Comparison of ENCODE assay signal across 19 cellular contexts in genomic region chr6:4612636-4613171, GRCh38.
A peak's percentile ranks its signal among the peaks of the same experiment; 100 is the strongest.
DNase-seq lines count a peak whose midpoint lies in the region; ATAC-seq and TF ChIP-seq lines count a peak whose summit lies in the region.
"Had no signal": no experiment of that assay in that cellular context is flagged by ENCODE, and none has a peak within 500 bp of the region (broad histone marks: within the 10 kb centered on the region; RNA-seq: fewer than 3 reads in every experiment).

No MANE protein-coding gene starts in this region.

- H3K36me3 Mint-ChIP-seq in HFFc6 (ENCODE audit: low read depth) (peaks cover 5% of the 10 kb centered on the region), nephron (ENCODE audit: low read depth) (no peaks in the 10 kb centered on the region)
- H3K36me3 Mint-ChIP-seq in stimulated activated memory B cell treated with anti-CD40 and anti-IgM and Interleukin-4, amounts not matched to agents 10 μg/mL and 1 μg/mL and 100 μg/mL, for 72 hours: no peaks in the 10 kb centered on the region
- no peaks in the 10 kb centered on the region for H3K36me3 Mint-ChIP-seq in activated T-cell treated with anti-CD3 and anti-CD28 coated beads, Interleukin-2, amount 50 U/mL, for 4 hours (ENCODE audit: insufficient read depth)
- H3K36me3 Mint-ChIP-seq: activated naive CD8-positive, alpha-beta T cell; CD14-positive monocyte had no signal

- H3K27ac ChIP-seq in uterus: peak overlapping the region; percentile 69 to 85
- H3K27ac ChIP-seq: parathyroid adenoma, SJCRH30 had no signal

- H3K9me3 Mint-ChIP-seq in HFFc6 (no peaks in the 10 kb centered on the region), nephron (peaks cover 2% of the 10 kb centered on the region)
- H3K9me3 Mint-ChIP-seq in stimulated activated memory B cell treated with anti-CD40 and anti-IgM and Interleukin-4, amounts not matched to agents 10 μg/mL and 1 μg/mL and 100 μg/mL, for 72 hours: peaks cover 6% of the 10 kb centered on the region
- no peaks in the 10 kb centered on the region for H3K9me3 Mint-ChIP-seq in activated T-cell treated with anti-CD3 and anti-CD28 coated beads, Interleukin-2, amount 50 U/mL, for 4 hours
- H3K9me3 Mint-ChIP-seq: activated CD4-positive, alpha-beta T cell treated with anti-CD3 and anti-CD28 coated beads, Interleukin-2, amount 10 ng/mL, durations not matched to agents 7 days and 5 days; central memory CD8-positive, alpha-beta T cell had no signal

- H3K27ac Mint-ChIP-seq in HFFc6 (peak overlapping the region; percentile 22; the same call in 1 of the 2 replicates), nephron (peak overlapping the region in 2 of 3 experiments; percentile 61 to 63)
- H3K27ac Mint-ChIP-seq in stimulated activated memory B cell treated with anti-CD40 and anti-IgM and Interleukin-4, amounts not matched to agents 10 μg/mL and 1 μg/mL and 100 μg/mL, for 72 hours: no peak overlapping the region
- H3K27ac Mint-ChIP-seq: activated CD4-positive, alpha-beta T cell treated with anti-CD3 and anti-CD28 coated beads, Interleukin-2, amount 10 ng/mL, durations not matched to agents 7 days and 5 days; activated naive CD8-positive, alpha-beta T cell; CD14-positive monocyte had no signal

- no peak overlapping the region for H3K4me3 ChIP-seq in uterus
- H3K4me3 ChIP-seq: SJCRH30 had no signal

- H3K27me3 ChIP-seq in uterus: no peaks in the 10 kb centered on the region
- H3K27me3 ChIP-seq: SJCRH30 had no signal

- H3K27me3 Mint-ChIP-seq in HFFc6 (ENCODE audit: insufficient read depth) (peaks cover 2% of the 10 kb centered on the region; the same call in 1 of the 2 replicates), nephron (ENCODE audit: low read depth) (no peaks in the 10 kb centered on the region)
- H3K27me3 Mint-ChIP-seq in stimulated activated memory B cell treated with anti-CD40 and anti-IgM and Interleukin-4, amounts not matched to agents 10 μg/mL and 1 μg/mL and 100 μg/mL, for 72 hours: peaks cover 48% of the 10 kb centered on the region
- peaks cover 12% of the 10 kb centered on the region for H3K27me3 Mint-ChIP-seq in activated T-cell treated with anti-CD3 and anti-CD28 coated beads, Interleukin-2, amount 50 U/mL, for 4 hours (ENCODE audit: low read depth)

- H3K4me1 ChIP-seq in uterus: peaks cover 0 to 15% of the 10 kb centered on the region in 2 donors
- H3K4me1 ChIP-seq: parathyroid adenoma had no signal

- H3K9me3 ChIP-seq in uterus: no peaks in the 10 kb centered on the region
- H3K9me3 ChIP-seq: SJCRH30 had no signal

- TF ChIP-seq CTCF in HFFc6 (IDR thresholded peaks at IDR 0.05) (no peak), nephron (IDR thresholded peaks at IDR 0.05; ENCODE audit: unreplicated experiment in 3 of 3) (no peak), uterus (IDR thresholded peaks at IDR 0.05) (no peak)

- H3K4me3 Mint-ChIP-seq in HFFc6 (no peak overlapping the region), nephron (peak overlapping the region in 1 of 3 experiments; percentile 15)
- H3K4me3 Mint-ChIP-seq in stimulated activated memory B cell treated with anti-CD40 and anti-IgM and Interleukin-4, amounts not matched to agents 10 μg/mL and 1 μg/mL and 100 μg/mL, for 72 hours: no peak overlapping the region
- no peak overlapping the region for H3K4me3 Mint-ChIP-seq in activated T-cell treated with anti-CD3 and anti-CD28 coated beads, Interleukin-2, amount 50 U/mL, for 4 hours
- H3K4me3 Mint-ChIP-seq: activated CD4-positive, alpha-beta T cell treated with anti-CD3 and anti-CD28 coated beads, Interleukin-2, amount 10 ng/mL, durations not matched to agents 7 days and 5 days; activated naive CD8-positive, alpha-beta T cell; CD14-positive monocyte; central memory CD8-positive, alpha-beta T cell had no signal

- H3K4me1 Mint-ChIP-seq in HFFc6 (ENCODE audit: low read depth) (peaks cover 44% of the 10 kb centered on the region), nephron (peaks cover 52% of the 10 kb centered on the region)
- H3K4me1 Mint-ChIP-seq in stimulated activated memory B cell treated with anti-CD40 and anti-IgM and Interleukin-4, amounts not matched to agents 10 μg/mL and 1 μg/mL and 100 μg/mL, for 72 hours: peaks cover 11% of the 10 kb centered on the region
- H3K4me1 Mint-ChIP-seq in activated T-cell treated with anti-CD3 and anti-CD28 coated beads, Interleukin-2, amount 50 U/mL, for 4 hours (ENCODE audit: low read depth): peaks cover 16% of the 10 kb centered on the region
- H3K4me1 Mint-ChIP-seq: CD14-positive monocyte had no signal

- no peak for TF ChIP-seq POLR2A in uterus (IDR thresholded peaks at IDR 0.05)

- no peak for ATAC-seq in stimulated activated memory B cell treated with anti-CD40 and anti-IgM and Interleukin-4, amounts not matched to agents 10 μg/mL and 1 μg/mL and 100 μg/mL, for 72 hours
- no peak for ATAC-seq in activated T-cell treated with anti-CD3 and anti-CD28 coated beads, Interleukin-2, amount 50 U/mL, for 4 hours

- intact Hi-C loops in uterus (cut with DNase I; ENCODE audit: low total_unique reads): no loop called here

- no peaks in the 10 kb centered on the region for H3K36me3 ChIP-seq in uterus
- H3K36me3 ChIP-seq: SJCRH30 had no signal

- DNase-seq in HFFc6: peak; percentile 60
- peak; percentile 38 for DNase-seq in fibroblast of gingiva (ENCODE audit: low read depth)
- DNase-seq in uterus: peak; percentile 78 to 84
- no peak for DNase-seq in activated naive CD4-positive, alpha-beta T cell treated with anti-CD3 and anti-CD28 coated beads, Interleukin-2, amount 50 U/mL, for 16 hours
- DNase-seq in activated T-cell treated with anti-CD3 and anti-CD28 coated beads, Interleukin-2, amount 50 U/mL, for 4 hours: no peak
- DNase-seq: activated CD4-positive, alpha-beta T cell treated with anti-CD3 and anti-CD28 coated beads, Interleukin-2, amount 10 ng/mL, durations not matched to agents 7 days and 5 days; activated T-cell treated with anti-CD3 and anti-CD28 coated beads, Interleukin-2, amount 50 U/mL, for 1 hour; DMS53; glutamatergic neuron; GOT3; kidney; stimulated activated CD4-positive, alpha-beta T cell treated with anti-CD3 and anti-CD28 coated beads, Interleukin-15, amount 100 ng/mL, for 24 hours had no signal

Comparison
In these comparisons a context has a peak if more than half of its experiments do, and no peak if none do; other contexts are left out.
1. DNase-seq: peak in HFFc6 (single experiment), fibroblast of gingiva (single experiment) and uterus (2 of 2); none in activated naive CD4-positive, alpha-beta T cell treated with anti-CD3 and anti-CD28 coated beads, Interleukin-2, amount 50 U/mL, for 16 hours (single experiment) and activated T-cell treated with anti-CD3 and anti-CD28 coated beads, Interleukin-2, amount 50 U/mL, for 4 hours (single experiment).